ENCODE assay signal across 17 cellular contexts in the genomic region with DNA sequence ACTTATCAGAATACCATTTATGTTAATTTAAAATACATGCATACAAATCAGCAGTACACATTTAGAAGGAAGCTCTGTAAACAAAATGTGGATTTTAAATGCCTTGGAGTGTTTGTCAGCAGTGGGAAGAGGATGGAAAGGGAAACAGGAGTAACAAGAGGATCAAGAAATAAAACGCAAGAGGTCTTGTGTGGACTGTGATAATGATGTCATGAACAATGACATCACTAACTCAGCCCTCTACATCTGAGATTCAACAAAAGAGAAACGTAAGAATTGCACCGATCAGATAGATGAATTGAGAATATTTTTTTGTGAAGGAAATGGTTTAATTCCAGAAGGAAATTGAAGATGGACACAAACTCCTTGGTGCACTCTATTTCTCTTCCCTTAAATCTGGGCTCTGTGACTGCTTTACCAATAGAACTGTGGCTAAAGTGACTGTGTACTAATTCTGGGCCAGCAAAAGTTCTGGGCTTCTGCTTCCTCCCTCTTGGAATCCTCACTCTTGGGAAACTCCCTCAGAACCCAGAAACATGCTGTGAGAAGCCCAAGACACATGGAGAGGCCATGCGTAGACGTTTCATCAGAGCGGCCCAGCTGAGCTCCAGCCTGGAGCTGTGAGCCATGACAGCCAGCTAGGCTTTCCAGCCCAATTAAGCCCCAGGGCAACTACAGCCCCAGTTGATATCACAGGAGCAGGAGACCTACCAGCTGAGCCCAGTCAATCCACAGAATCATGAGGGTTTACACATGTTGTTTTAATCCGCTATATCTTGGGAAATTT. TPM values are rescaled to one million over a fixed set of nuclear protein-coding genes. Genes with fewer than 3 reads are reported as not detected.
DNase-seq lines count a peak whose midpoint lies in the region; ATAC-seq and TF ChIP-seq lines count a peak whose summit lies in the region.
"Had no signal": no experiment of that assay in that cellular context is flagged by ENCODE, and none has a peak within 500 bp of the region (broad histone marks: within the 10 kb centered on the region; RNA-seq: fewer than 3 reads in every experiment).

No MANE protein-coding gene starts in this region.

- TF ChIP-seq CTCF in choroid plexus epithelial cell (conservative IDR thresholded peaks at IDR 0.05; ENCODE audit: low read depth, low read length) (no peak), heart right ventricle (IDR thresholded peaks at IDR 0.05) (no peak)

- no peak overlapping the region for H3K27ac Mint-ChIP-seq in activated naive CD4-positive, alpha-beta T cell treated with anti-CD3 and anti-CD28 coated beads, Interleukin-2, amount 50 U/mL, for 72 hours

- no peaks in the 10 kb centered on the region for H3K4me1 ChIP-seq in heart right ventricle
- H3K4me1 ChIP-seq: HAP-1, testis had no signal

- no peaks in the 10 kb centered on the region for H3K9me3 ChIP-seq in heart right ventricle
- H3K9me3 ChIP-seq: HAP-1, ovary, testis had no signal

- no peaks in the 10 kb centered on the region for H3K36me3 ChIP-seq in heart right ventricle
- H3K36me3 ChIP-seq: HAP-1, ovary had no signal

- peak; percentile 70 for DNase-seq in ELF-1 (ENCODE audit: low read depth, low spot score)
- DNase-seq in choroid plexus epithelial cell (ENCODE audit: low read depth) = peak; percentile 12
- peak; percentile 22 to 37 for DNase-seq in heart right ventricle
- peak; percentile 57 for DNase-seq in retina
- no peak for DNase-seq in NCI-H187 treated with DMSO at 0.1 percent for 48 hours (lab: John Stamatoyannopoulos, UW)
- DNase-seq in activated naive CD4-positive, alpha-beta T cell treated with anti-CD3 and anti-CD28 coated beads, Interleukin-2, amount 50 U/mL, for 72 hours (ENCODE audit: low spot score in 2 of 2) = no peak
- DNase-seq in foreskin melanocyte = no peak
- DNase-seq: activated CD4-positive, alpha-beta T cell treated with anti-CD3 and anti-CD28 coated beads for 4 hours; activated CD8-positive, alpha-beta memory T cell treated with anti-CD3 and anti-CD28 coated beads, Interleukin-2, amount 50 U/mL, for 48 hours; activated naive CD4-positive, alpha-beta T cell; NCI-H1417; ovary; testis had no signal

- 71% methylated on average over 7 of the region's 7 CpGs for WGBS in heart right ventricle, 2 donors

- peak overlapping the region in 3 of 10 donors; percentile 30 to 39 (median 34) for H3K27ac ChIP-seq in heart right ventricle
- H3K27ac ChIP-seq: C4-2B, ovary, testis had no signal

- H3K4me3 ChIP-seq in choroid plexus epithelial cell (ENCODE audit: low read depth, low read length) (no peak overlapping the region), heart right ventricle (no peak overlapping the region)
- H3K4me3 ChIP-seq: HAP-1, ovary, smooth muscle cell, testis had no signal

- H3K9me3 Mint-ChIP-seq in activated naive CD4-positive, alpha-beta T cell treated with anti-CD3 and anti-CD28 coated beads, Interleukin-2, amount 50 U/mL, for 72 hours = no peaks in the 10 kb centered on the region

- H3K36me3 Mint-ChIP-seq in activated naive CD4-positive, alpha-beta T cell treated with anti-CD3 and anti-CD28 coated beads, Interleukin-2, amount 50 U/mL, for 72 hours = no peaks in the 10 kb centered on the region

- H3K27me3 ChIP-seq in heart right ventricle = peaks cover 0 to 3% (median 0%) of the 10 kb centered on the region in 7 donors
- H3K27me3 ChIP-seq: ovary, testis had no signal

- peak; percentile 80 to 96 (median 90) for ATAC-seq in heart right ventricle
- ATAC-seq in activated naive CD4-positive, alpha-beta T cell treated with anti-CD3 and anti-CD28 coated beads, Interleukin-2, amount 50 U/mL, for 72 hours = no peak
- ATAC-seq: Panc1 had no signal

- intact Hi-C loops in heart right ventricle (cut with DNase I) = no loop called here

RNA-seq across cellular contexts. Expression of gene CNOT10, which starts 43.9 kb away (rescaled TPM):
- 10 to 100 TPM; 13.6 to 23.9 (median 18.1) TPM for total RNA-seq in heart right ventricle
- 10 to 100 TPM; 13.6 to 15.6 TPM for polyA plus RNA-seq in heart right ventricle
- total RNA-seq in activated naive CD4-positive, alpha-beta T cell treated with anti-CD3 and anti-CD28 coated beads, Interleukin-2, amount 50 U/mL, for 72 hours = 10 to 100 TPM; 56.8 to 60.2 TPM

Comparison
In these comparisons a context has a peak if more than half of its experiments do, and no peak if none do; other contexts are left out.
1. DNase-seq: peak in ELF-1 (single experiment), choroid plexus epithelial cell (single experiment), heart right ventricle (2 of 2) and retina (single experiment); none in NCI-H187 treated with DMSO at 0.1 percent for 48 hours (single experiment), activated naive CD4-positive, alpha-beta T cell treated with anti-CD3 and anti-CD28 coated beads, Interleukin-2, amount 50 U/mL, for 72 hours (0 of 2) and foreskin melanocyte (single experiment).
2. ATAC-seq: peak in heart right ventricle (8 of 8); none in activated naive CD4-positive, alpha-beta T cell treated with anti-CD3 and anti-CD28 coated beads, Interleukin-2, amount 50 U/mL, for 72 hours (0 of 2).